16 cellular contexts compared by ENCODE assay signal in the genomic region with DNA sequence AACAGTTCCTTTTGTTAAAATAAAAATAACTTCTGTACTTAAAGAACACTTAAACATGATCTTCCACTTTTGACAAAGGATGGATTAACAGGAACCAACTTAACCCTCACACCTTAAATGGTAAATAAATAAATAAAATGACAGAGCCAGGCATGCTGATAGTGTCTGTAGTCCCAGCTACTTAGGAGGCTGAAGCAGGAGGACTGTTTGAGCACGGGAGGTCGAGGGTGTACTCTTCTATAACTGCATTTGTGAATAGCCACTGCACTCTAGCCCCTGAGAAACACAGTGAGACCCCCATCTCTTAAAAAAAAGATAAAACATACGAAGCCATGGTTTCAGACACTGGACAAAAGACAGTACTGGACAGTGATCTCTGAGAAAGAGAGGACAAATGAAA.
"Had no signal": no experiment of that assay in that cellular context is flagged by ENCODE, and none has a peak within 500 bp of the region (broad histone marks: within the 10 kb centered on the region; RNA-seq: fewer than 3 reads in every experiment).

No MANE protein-coding gene starts in this region.

- ATAC-seq: left lobe of liver; mucosa of descending colon; naive thymus-derived CD8-positive, alpha-beta T cell had no signal

- H3K27ac ChIP-seq: esophagus muscularis mucosa, ovary, transverse colon had no signal

- H3K27me3 ChIP-seq: esophagus muscularis mucosa, ovary, transverse colon had no signal

- FAIRE-seq: islet of Langerhans had no signal

- DNase-seq: activated CD4-positive, alpha-beta T cell treated with anti-CD3 and anti-CD28 coated beads, Interleukin-2, amount 50 U/mL, for 1 hour; activated gamma-delta T cell; activated T-cell treated with anti-CD3 and anti-CD28 coated beads, Interleukin-2, amount 50 U/mL, for 1 hour; caudate nucleus; cortex of kidney; head of caudate nucleus; mammary epithelial cell; mucosa of descending colon; naive thymus-derived CD8-positive, alpha-beta T cell; ovary; SHP77 treated with DMSO at 0.1 percent for 48 hours; transverse colon had no signal

- H3K4me3 ChIP-seq: esophagus muscularis mucosa, mucosa of descending colon, ovary, skin epidermis, transverse colon had no signal

- H3K36me3 ChIP-seq: ovary, transverse colon had no signal
